In genomic region chr20:51396365-51396909, GRCh38 we compare ENCODE assay signal across 12 cellular contexts.
"Had no signal": no experiment of that assay in that cellular context is flagged by ENCODE, and none has a peak within 500 bp of the region (broad histone marks: within the 10 kb centered on the region; RNA-seq: fewer than 3 reads in every experiment).

No MANE protein-coding gene starts in this region.

- H3K4me3 Mint-ChIP-seq: activated T-helper 1 cell treated with anti-CD3 and anti-CD28 coated beads, Interleukin-12 subunit alpha, Interleukin-12 subunit beta, Interleukin-2, Interleukin-4 antibody, amounts not matched to agents 30 ng/mL and 10 ng/mL and 1 ng/mL, durations not matched to agents 14 hours and 24 hours and 36 hours; effector memory CD8-positive, alpha-beta T cell; type B pancreatic cell had no signal

- ATAC-seq: effector memory CD8-positive, alpha-beta T cell had no signal

- H3K27ac Mint-ChIP-seq: type B pancreatic cell had no signal

- H3K36me3 Mint-ChIP-seq: type B pancreatic cell had no signal

- H3K9me3 Mint-ChIP-seq: activated T-helper 1 cell treated with anti-CD3 and anti-CD28 coated beads, Interleukin-12 subunit alpha, Interleukin-12 subunit beta, Interleukin-2, Interleukin-4 antibody, amounts not matched to agents 30 ng/mL and 10 ng/mL and 1 ng/mL, durations not matched to agents 14 hours and 24 hours and 36 hours; effector memory CD8-positive, alpha-beta T cell; type B pancreatic cell had no signal

- DNase-seq: activated CD4-positive, alpha-beta T cell treated with anti-CD3 and anti-CD28 coated beads, Interleukin-2, amount 50 U/mL, for 4 hours; activated CD4-positive, CD25-positive, alpha-beta regulatory T cell; activated CD8-positive, alpha-beta memory T cell treated with anti-CD3 and anti-CD28 coated beads, Interleukin-2, amount 50 U/mL, for 4 hours; activated naive CD4-positive, alpha-beta T cell; central memory CD4-positive, alpha-beta T cell; effector memory CD8-positive, alpha-beta T cell; hypothalamus; mesenchymal stem cell; T-helper 2 cell had no signal

- H3K27ac ChIP-seq: epithelial cell of prostate had no signal

- H3K27me3 Mint-ChIP-seq: effector memory CD8-positive, alpha-beta T cell; type B pancreatic cell had no signal
